In genomic region chr20:51775241-51775640, GRCh38 we compare ENCODE assay signal across 27 cellular contexts. TPM values are rescaled to one million over a fixed set of nuclear protein-coding genes. Genes with fewer than 3 reads are reported as not detected.
"Had no signal": no experiment of that assay in that cellular context is flagged by ENCODE, and none has a peak within 500 bp of the region (broad histone marks: within the 10 kb centered on the region; RNA-seq: fewer than 3 reads in every experiment).

No MANE protein-coding gene starts in this region.

- H3K4me3 Mint-ChIP-seq: naive thymus-derived CD8-positive, alpha-beta T cell; natural killer cell treated with Interleukin-12 subunit alpha and Interleukin-12 subunit beta and Interleukin-15 and Interleukin-18, amount 100 ng/mL, for 72 hours; nephron progenitor cell; neural crest cell; stimulated activated effector memory CD8-positive, alpha-beta T cell treated with anti-CD3 and anti-CD28 coated beads, Interleukin-12 subunit alpha, Interleukin-12 subunit beta, amount 100 ng/mL, for 72 hours; stimulated activated naive B cell treated with anti-CD40 and anti-IgM and Interleukin-4, amounts not matched to agents 10 μg/mL and 1 μg/mL and 100 μg/mL, for 72 hours; stimulated activated naive CD8-positive, alpha-beta T cell treated with anti-CD3 and anti-CD28 coated beads, Interleukin-15, Interleukin-2, amounts not matched to agents 100 ng/mL and 50 ng/mL, for 24 hours had no signal

- H3K9me3 Mint-ChIP-seq: stimulated activated effector memory CD8-positive, alpha-beta T cell treated with anti-CD3 and anti-CD28 coated beads, Interleukin-12 subunit alpha, Interleukin-12 subunit beta, amount 100 ng/mL, for 72 hours; stimulated activated naive CD8-positive, alpha-beta T cell treated with anti-CD3 and anti-CD28 coated beads, Interleukin-15, Interleukin-2, amounts not matched to agents 100 ng/mL and 50 ng/mL, for 24 hours had no signal

- DNase-seq: naive thymus-derived CD8-positive, alpha-beta T cell; nephron progenitor cell; occipital lobe; ovary; posterior cingulate gyrus; psoas muscle; right cardiac atrium; right lobe of liver; sigmoid colon; small intestine; stimulated activated CD4-positive, alpha-beta T cell treated with anti-CD3 and anti-CD28 coated beads, Interleukin-15, amount 100 ng/mL, for 24 hours; stimulated activated CD4-positive, alpha-beta T cell treated with anti-CD3 and anti-CD28 coated beads, Interleukin-2, amount 100 ng/mL, for 24 hours; stimulated activated CD4-positive, alpha-beta T cell treated with anti-CD3 and anti-CD28 coated beads, Interleukin-2, amount 100 ng/mL, for 48 hours; stimulated activated CD4-positive, alpha-beta T cell treated with anti-CD3 and anti-CD28 coated beads, Interleukin-4, amount 100 ng/mL, for 24 hours; stimulated activated naive B cell treated with anti-CD40 and anti-IgM and Interleukin-4, amounts not matched to agents 10 μg/mL and 1 μg/mL and 100 μg/mL, for 72 hours; stimulated activated naive CD4-positive, alpha-beta T cell treated with Interleukin-2 at 50 U/mL for 16 hours; stomach; thyroid gland; trophoblast cell; upper lobe of left lung had no signal

- H3K36me3 Mint-ChIP-seq: naive thymus-derived CD8-positive, alpha-beta T cell; natural killer cell treated with Interleukin-12 subunit alpha and Interleukin-12 subunit beta and Interleukin-15 and Interleukin-18, amount 100 ng/mL, for 72 hours; stimulated activated effector memory CD8-positive, alpha-beta T cell treated with anti-CD3 and anti-CD28 coated beads, Interleukin-12 subunit alpha, Interleukin-12 subunit beta, amount 100 ng/mL, for 72 hours; stimulated activated naive B cell treated with anti-CD40 and anti-IgM and Interleukin-4, amounts not matched to agents 10 μg/mL and 1 μg/mL and 100 μg/mL, for 72 hours had no signal

- H3K27ac Mint-ChIP-seq: naive thymus-derived CD8-positive, alpha-beta T cell; nephron progenitor cell; stimulated activated effector memory CD8-positive, alpha-beta T cell treated with anti-CD3 and anti-CD28 coated beads, Interleukin-12 subunit alpha, Interleukin-12 subunit beta, amount 100 ng/mL, for 72 hours; stimulated activated naive B cell treated with anti-CD40 and anti-IgM and Interleukin-4, amounts not matched to agents 10 μg/mL and 1 μg/mL and 100 μg/mL, for 72 hours; stimulated activated naive CD8-positive, alpha-beta T cell treated with anti-CD3 and anti-CD28 coated beads, Interleukin-15, Interleukin-2, amounts not matched to agents 100 ng/mL and 50 ng/mL, for 24 hours had no signal

- H3K27me3 Mint-ChIP-seq: progenitor cell of endocrine pancreas had no signal

- H3K4me1 Mint-ChIP-seq: naive thymus-derived CD8-positive, alpha-beta T cell; nephron progenitor cell; neural crest cell; stimulated activated effector memory CD8-positive, alpha-beta T cell treated with anti-CD3 and anti-CD28 coated beads, Interleukin-12 subunit alpha, Interleukin-12 subunit beta, amount 100 ng/mL, for 72 hours; stimulated activated naive B cell treated with anti-CD40 and anti-IgM and Interleukin-4, amounts not matched to agents 10 μg/mL and 1 μg/mL and 100 μg/mL, for 72 hours had no signal

RNA-seq across cellular contexts. Expression of gene SALL4, which starts 27.1 kb away (rescaled TPM):
- total RNA-seq: naive thymus-derived CD8-positive, alpha-beta T cell; psoas muscle; right cardiac atrium; thoracic aorta; vagina had no signal
